Comparison of ENCODE assay signal across 9 cellular contexts in genomic region chr5:133869675-133869978, GRCh38.
DNase-seq lines count a peak whose midpoint lies in the region; ATAC-seq, FAIRE-seq and TF ChIP-seq lines count a peak whose summit lies in the region.
"Had no signal": no experiment of that assay in that cellular context is flagged by ENCODE, and none has a peak within 500 bp of the region (broad histone marks: within the 10 kb centered on the region; RNA-seq: fewer than 3 reads in every experiment).

No MANE protein-coding gene starts in this region.

- TF ChIP-seq RAD21 in K562 (CRISPR knock-in tag; conservative IDR thresholded peaks at IDR 0.05 in 1 of 2, IDR thresholded peaks at IDR 0.05 in 1 of 2) (no peak), liver (IDR thresholded peaks at IDR 0.05) (no peak)

- H3K36me3 ChIP-seq in K562 (ENCODE audit: control insufficient read depth, insufficient read depth, low read length) (no peaks in the 10 kb centered on the region), liver (ENCODE audit: control insufficient read depth in 4 of 4, insufficient read depth in 3 of 4, low read depth in 1 of 4, low read length in 3 of 4) (no peaks in the 10 kb centered on the region), thoracic aorta (no peaks in the 10 kb centered on the region)
- H3K36me3 ChIP-seq: suprapubic skin had no signal

- H3K27me3 ChIP-seq in K562 (ENCODE audit: control insufficient read depth in 2 of 2, insufficient read depth in 2 of 2, low read length in 2 of 2) (peaks cover 7 to 34% of the 10 kb centered on the region in 2 experiments; a peak in 4 of 5 replicates), liver (ENCODE audit: control insufficient read depth in 4 of 4, insufficient read depth in 4 of 4, low read length in 3 of 4) (peaks cover 0 to 2% (median 0%) of the 10 kb centered on the region in 4 donors), thoracic aorta (replicated peaks; ENCODE audit: insufficient read depth) (no peaks in the 10 kb centered on the region)
- H3K27me3 ChIP-seq: suprapubic skin had no signal

- FAIRE-seq in K562 (lab: Jason Lieb, UNC) = no peak

- CTCF ChIA-PET in K562 (lab: Yijun Ruan, JAX; ENCODE audit: low intra/inter-chr PET ratio) = interaction anchor here (1.8 kb wide), 1 partner anchor 115 kb away, joined by 6 read pairs; no protein-coding TSS in a partner anchor

- peak overlapping the region; percentile 87 for H2AFZ ChIP-seq in K562 (ENCODE audit: low read depth, low read length)

- no peak for TF ChIP-seq EP300 in K562 (IDR thresholded peaks at IDR 0.05; ENCODE audit: low read length)

- in situ Hi-C loops in K562 (cut with MboI) = no loop called here

- DNase-seq in NCI-H2029 (lab: John Stamatoyannopoulos, UW) (peak; percentile 27), NCI-H2029 treated with DMSO at 0.1 percent for 48 hours (lab: John Stamatoyannopoulos, UW) (no peak), K562 (ENCODE audit: extremely low read depth in 1 of 4, low spot score in 3 of 4) (no peak), thoracic aorta (ENCODE audit: low spot score) (peak; percentile 9), retina (no peak), Kasumi-1 (lab: John Stamatoyannopoulos, UW) (no peak), occipital lobe (lab: John Stamatoyannopoulos, UW) (no peak)

- ATAC-seq in K562 (peak; percentile 38; the same call in 2 of the 3 replicates), thoracic aorta (ENCODE audit: insufficient number of reproducible peaks, low FRiP score, low read depth) (no peak)

- H3K27ac ChIP-seq in K562 (ENCODE audit: extremely low read depth, low read depth, low read length) = no peak overlapping the region
- H3K27ac ChIP-seq in liver (ENCODE audit: low read depth in 1 of 2, low read length in 2 of 2) = no peak overlapping the region
- no peak overlapping the region for H3K27ac ChIP-seq in thoracic aorta
- H3K27ac ChIP-seq: suprapubic skin had no signal

- intact Hi-C loops in K562 (cut with micrococcal nuclease) = loop anchor here (5.0 to 10.0 kb wide), 3 partner anchors 73 to 317 kb away; no protein-coding TSS in a partner anchor

- H3K4me2 ChIP-seq in K562 (ENCODE audit: insufficient read depth, low read length) = peak overlapping the region; percentile 65

- H4K20me1 ChIP-seq in K562 (replicated peaks; ENCODE audit: control insufficient read depth, insufficient read depth, low read length) = no peaks in the 10 kb centered on the region

- H3K9me3 ChIP-seq in K562 (replicated peaks; ENCODE audit: control insufficient read depth, insufficient read depth, low read depth, low read length) = no peaks in the 10 kb centered on the region
- peaks cover 0 to 3% (median 0%) of the 10 kb centered on the region in 4 donors for H3K9me3 ChIP-seq in liver (ENCODE audit: control insufficient read depth in 4 of 4, low read length in 3 of 4)
- H3K9me3 ChIP-seq in thoracic aorta = no peaks in the 10 kb centered on the region
- H3K9me3 ChIP-seq: suprapubic skin had no signal

- H3K4me1 ChIP-seq in K562 (replicated peaks in 1 of 2; ENCODE audit: control insufficient read depth in 2 of 2, insufficient read depth in 2 of 2, low read length in 2 of 2) (peaks cover 3 to 4% of the 10 kb centered on the region in 2 experiments; a peak in 2 of 5 replicates), liver (ENCODE audit: control insufficient read depth in 4 of 4, insufficient read depth in 4 of 4, low read length in 3 of 4) (peaks cover 0 to 10% (median 8%) of the 10 kb centered on the region in 4 donors), thoracic aorta (ENCODE audit: control insufficient read depth in 1 of 2, low read depth in 2 of 2) (peaks cover 3 to 20% of the 10 kb centered on the region in 2 donors)

- H3K4me3 ChIP-seq in K562 = no peak overlapping the region
- H3K4me3 ChIP-seq in liver (ENCODE audit: low read depth in 1 of 3, low read length in 3 of 3) = no peak overlapping the region
- H3K4me3 ChIP-seq in thoracic aorta = peak overlapping the region; percentile 48
- H3K4me3 ChIP-seq: suprapubic skin had no signal

- TF ChIP-seq CTCF in K562 (IDR thresholded peaks at IDR 0.05 in 2 of 3, conservative IDR thresholded peaks at IDR 0.05 in 1 of 3; ENCODE audit: insufficient read depth in 2 of 3, low read depth in 1 of 3, low read length in 3 of 3) (no peak), liver (IDR thresholded peaks at IDR 0.05; ENCODE audit: low read depth, low read length, missing input control) (no peak), thoracic aorta (IDR thresholded peaks at IDR 0.05) (no peak)

- no peaks in the 10 kb centered on the region for H3K79me2 ChIP-seq in K562 (ENCODE audit: control insufficient read depth, insufficient read depth, low read length)

- H3K9ac ChIP-seq in K562 (ENCODE audit: insufficient read depth in 1 of 2, low read depth in 2 of 2, low read length in 2 of 2) (no peak overlapping the region), liver (ENCODE audit: low read depth in 1 of 2, low read length in 2 of 2) (no peak overlapping the region)

- no TSS peak for BruUV-seq in K562 (replicated peaks; lab: Mats Ljungman, UMichigan)

- no peaks in the 10 kb centered on the region for H3K9me1 ChIP-seq in K562 (ENCODE audit: control insufficient read depth, insufficient read depth, low read length)

- no peak for TF ChIP-seq POLR2A in K562 (conservative IDR thresholded peaks at IDR 0.05)

- WGBS in K562 (ENCODE audit: insufficient coverage, low coverage, missing lambda C conversion rate) = 13% methylated on average over 6 of the region's 6 CpGs
- WGBS in liver = 21% methylated on average over 6 of the region's 6 CpGs

- POLR2A ChIA-PET in K562 (lab: Yijun Ruan, JAX) = interaction anchor here (0.6 to 1.1 kb wide), 2 partner anchors 12 to 42 kb away, joined by 4 to 5 read pairs; no protein-coding TSS in a partner anchor

TF ChIP-seq in K562, 482 proteins besides CTCF, POLR2A, EP300 and RAD21:
- TF ChIP-seq STAT5B (CRISPR knock-in tag; IDR thresholded peaks at IDR 0.05) (no peak), CBFB (CRISPR knock-in tag; IDR thresholded peaks at IDR 0.05) (0 out of 2 replicates have a peak, but pooled peaks have one; percentile 38)
TF ChIP-seq in K562: peak in this region for 1.

TF ChIP-seq in liver, 16 proteins besides CTCF, POLR2A, EP300 and RAD21:
- TF ChIP-seq SP1 (IDR thresholded peaks at IDR 0.05) (peak; percentile 8), RXRA (IDR thresholded peaks at IDR 0.05) (peak in 1 of 2 donors; percentile 71), FOXA2 (IDR thresholded peaks at IDR 0.05) (peak; percentile 20), NR2F2 (IDR thresholded peaks at IDR 0.05) (peak; percentile 57), MAX (IDR thresholded peaks at IDR 0.05) (peak; percentile 54), HNF4A (conservative IDR thresholded peaks at IDR 0.05) (peak in 1 of 2 donors; percentile 57), FOXA1 (IDR thresholded peaks at IDR 0.05) (no peak), YY1 (IDR thresholded peaks at IDR 0.05) (peak; percentile 52)
- TF ChIP-seq, protein P1, sequence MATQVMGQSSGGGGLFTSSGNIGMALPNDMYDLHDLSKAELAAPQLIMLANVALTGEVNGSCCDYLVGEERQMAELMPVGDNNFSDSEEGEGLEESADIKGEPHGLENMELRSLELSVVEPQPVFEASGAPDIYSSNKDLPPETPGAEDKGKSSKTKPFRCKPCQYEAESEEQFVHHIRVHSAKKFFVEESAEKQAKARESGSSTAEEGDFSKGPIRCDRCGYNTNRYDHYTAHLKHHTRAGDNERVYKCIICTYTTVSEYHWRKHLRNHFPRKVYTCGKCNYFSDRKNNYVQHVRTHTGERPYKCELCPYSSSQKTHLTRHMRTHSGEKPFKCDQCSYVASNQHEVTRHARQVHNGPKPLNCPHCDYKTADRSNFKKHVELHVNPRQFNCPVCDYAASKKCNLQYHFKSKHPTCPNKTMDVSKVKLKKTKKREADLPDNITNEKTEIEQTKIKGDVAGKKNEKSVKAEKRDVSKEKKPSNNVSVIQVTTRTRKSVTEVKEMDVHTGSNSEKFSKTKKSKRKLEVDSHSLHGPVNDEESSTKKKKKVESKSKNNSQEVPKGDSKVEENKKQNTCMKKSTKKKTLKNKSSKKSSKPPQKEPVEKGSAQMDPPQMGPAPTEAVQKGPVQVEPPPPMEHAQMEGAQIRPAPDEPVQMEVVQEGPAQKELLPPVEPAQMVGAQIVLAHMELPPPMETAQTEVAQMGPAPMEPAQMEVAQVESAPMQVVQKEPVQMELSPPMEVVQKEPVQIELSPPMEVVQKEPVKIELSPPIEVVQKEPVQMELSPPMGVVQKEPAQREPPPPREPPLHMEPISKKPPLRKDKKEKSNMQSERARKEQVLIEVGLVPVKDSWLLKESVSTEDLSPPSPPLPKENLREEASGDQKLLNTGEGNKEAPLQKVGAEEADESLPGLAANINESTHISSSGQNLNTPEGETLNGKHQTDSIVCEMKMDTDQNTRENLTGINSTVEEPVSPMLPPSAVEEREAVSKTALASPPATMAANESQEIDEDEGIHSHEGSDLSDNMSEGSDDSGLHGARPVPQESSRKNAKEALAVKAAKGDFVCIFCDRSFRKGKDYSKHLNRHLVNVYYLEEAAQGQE (IDR thresholded peaks at IDR 0.05) = no peak

Comparison
In these comparisons a context has a peak if more than half of its experiments do, and no peak if none do; other contexts are left out.
1. DNase-seq: peak in NCI-H2029 (single experiment) and thoracic aorta (single experiment); none in NCI-H2029 treated with DMSO at 0.1 percent for 48 hours (single experiment), K562 (0 of 4), retina (single experiment), Kasumi-1 (0 of 2) and occipital lobe (single experiment).